Comparison of ENCODE assay signal across 38 cellular contexts in the genomic region with DNA sequence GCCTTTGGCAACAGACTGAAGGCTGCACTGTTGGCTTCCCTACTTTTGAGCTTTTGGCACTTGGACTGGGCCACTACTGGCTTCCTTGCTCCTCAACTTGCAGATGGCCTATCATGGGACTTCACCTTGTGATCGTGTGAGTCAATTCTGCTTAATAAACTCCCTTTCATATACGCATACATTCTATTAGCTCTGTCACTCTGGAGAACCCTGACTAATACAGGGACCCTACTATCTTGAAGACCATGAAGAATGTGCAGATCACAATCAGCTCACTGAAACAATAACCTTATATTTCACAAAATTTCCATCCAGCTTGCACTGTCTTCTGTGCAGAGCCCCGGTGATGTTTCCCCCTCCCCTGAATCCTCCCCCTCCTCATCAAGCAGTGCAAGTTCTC. TPM values are rescaled to one million over a fixed set of nuclear protein-coding genes. Genes with fewer than 3 reads are reported as not detected.
"Had no signal": no experiment of that assay in that cellular context is flagged by ENCODE, and none has a peak within 500 bp of the region (broad histone marks: within the 10 kb centered on the region; RNA-seq: fewer than 3 reads in every experiment).

No MANE protein-coding gene starts in this region.

- H3K27ac ChIP-seq: adrenal gland, ascending aorta, body of pancreas, brain microvascular endothelial cell, breast epithelium, cardiac muscle cell had no signal

- DNase-seq: activated effector memory CD4-positive, alpha-beta T cell treated with anti-CD3 and anti-CD28 coated beads, Interleukin-2, amount 50 U/mL, for 16 hours; activated effector memory CD4-positive, alpha-beta T cell treated with Interleukin-2 at 50 U/mL for 16 hours; activated gamma-delta T cell; activated gamma-delta T cell treated with Interleukin-2 at 50 U/mL for 16 hours; activated naive CD4-positive, alpha-beta T cell; activated naive CD4-positive, alpha-beta T cell treated with anti-CD3 and anti-CD28 coated beads for 36 hours; activated naive CD4-positive, alpha-beta T cell treated with anti-CD3 and anti-CD28 coated beads, Interleukin-2, amount 10 ng/mL, durations not matched to agents 7 days and 5 days; activated naive CD4-positive, alpha-beta T cell treated with anti-CD3 and anti-CD28 coated beads, Interleukin-2, amount 50 U/mL, for 16 hours; activated naive CD4-positive, alpha-beta T cell treated with Interleukin-2 at 50 U/mL for 16 hours; activated naive CD8-positive, alpha-beta T cell treated with anti-CD3 and anti-CD28 coated beads for 36 hours; activated naive CD8-positive, alpha-beta T cell treated with anti-CD3 and anti-CD28 coated beads, Interleukin-2, amount 10 ng/mL, durations not matched to agents 7 days and 5 days; activated naive CD8-positive, alpha-beta T cell treated with anti-CD3 and anti-CD28 coated beads, Interleukin-2, amount 50 U/mL, for 24 hours; activated T-cell treated with anti-CD3 and anti-CD28 coated beads, Interleukin-2, amount 50 U/mL, for 1 hour; activated T-cell treated with anti-CD3 and anti-CD28 coated beads, Interleukin-2, amount 50 U/mL, for 24 hours; activated T-cell treated with anti-CD3 and anti-CD28 coated beads, Interleukin-2, amount 50 U/mL, for 4 hours; activated T-cell treated with anti-CD3 and anti-CD28 coated beads, Interleukin-2, amount 50 U/mL, for 48 hours; activated T-cell treated with anti-CD3 and anti-CD28 coated beads, Interleukin-2, amount 50 U/mL, for 72 hours; adrenal gland; amniotic stem cell; amygdala; anterior cingulate cortex; aorta; body of pancreas; brain microvascular endothelial cell; caudate nucleus; central memory CD4-positive, alpha-beta T cell; cerebellar nuclear complex had no signal

- H3K9me3 ChIP-seq: adrenal gland, ascending aorta, body of pancreas, breast epithelium had no signal

- H3K4me1 ChIP-seq: adrenal gland, ascending aorta, body of pancreas, breast epithelium had no signal

- ATAC-seq: activated naive CD4-positive, alpha-beta T cell treated with anti-CD3 and anti-CD28 coated beads, Interleukin-2, amount 50 U/mL, for 72 hours; activated naive CD8-positive, alpha-beta T cell treated with anti-CD3 and anti-CD28 coated beads, Interleukin-2, amount 50 U/mL, for 24 hours; activated T-cell treated with anti-CD3 and anti-CD28 coated beads, Interleukin-2, amount 50 U/mL, for 4 hours; activated T-cell treated with anti-CD3 and anti-CD28 coated beads, Interleukin-2, amount 50 U/mL, for 72 hours; activated T-helper 17 cell treated with anti-CD3 and anti-CD28 coated beads, Interleukin-2, amount 50 U/mL, for 72 hours; body of pancreas had no signal

- H3K27me3 ChIP-seq: adrenal gland, ascending aorta, body of pancreas, brain microvascular endothelial cell, breast epithelium, cardiac muscle cell had no signal

- H3K4me3 ChIP-seq: adrenal gland, ascending aorta, body of pancreas, breast epithelium, cardiac muscle cell had no signal

- H3K36me3 ChIP-seq: adrenal gland, ascending aorta, brain microvascular endothelial cell, breast epithelium, cardiac muscle cell had no signal

RNA-seq across cellular contexts. Expression of a gene that starts 39.8 kb away (rescaled TPM):
- total RNA-seq: activated naive CD4-positive, alpha-beta T cell treated with anti-CD3 and anti-CD28 coated beads for 36 hours; activated naive CD4-positive, alpha-beta T cell treated with anti-CD3 and anti-CD28 coated beads, Interleukin-2, amount 50 U/mL, for 72 hours; activated naive CD8-positive, alpha-beta T cell treated with anti-CD3 and anti-CD28 coated beads for 36 hours; activated naive CD8-positive, alpha-beta T cell treated with anti-CD3 and anti-CD28 coated beads, Interleukin-2, amount 10 ng/mL, durations not matched to agents 7 days and 5 days; activated T-cell treated with anti-CD3 and anti-CD28 coated beads, Interleukin-2, amount 50 U/mL, for 4 hours; activated T-cell treated with anti-CD3 and anti-CD28 coated beads, Interleukin-2, amount 50 U/mL, for 72 hours; activated T-helper 1 cell treated with anti-CD3 and anti-CD28 coated beads, Interleukin-12 subunit alpha, Interleukin-12 subunit beta, Interleukin-2, Interleukin-4 antibody, amounts not matched to agents 30 ng/mL and 10 ng/mL and 1 ng/mL, durations not matched to agents 14 hours and 24 hours and 36 hours; activated T-helper 17 cell treated with anti-CD3 and anti-CD28 coated beads, Interleukin-2, amount 50 U/mL, for 72 hours; activated T-helper 2 cell treated with anti-CD3 and anti-CD28 coated beads, Interferon-gamma antibody, Interleukin-2, Interleukin-4, amounts not matched to agents 10 μg/mL and 5 μg/mL and 100 μg/mL, durations not matched to agents 14 hours and 24 hours and 36 hours; adrenal gland; aorta; body of pancreas; breast epithelium; bronchial epithelial cell; cardiac muscle cell; cardiac septum; chondrocyte had no signal
- polyA plus RNA-seq: adipose tissue, aorta, cardiac muscle cell had no signal
